Comparison of ENCODE assay signal across 18 cellular contexts in the genomic region with DNA sequence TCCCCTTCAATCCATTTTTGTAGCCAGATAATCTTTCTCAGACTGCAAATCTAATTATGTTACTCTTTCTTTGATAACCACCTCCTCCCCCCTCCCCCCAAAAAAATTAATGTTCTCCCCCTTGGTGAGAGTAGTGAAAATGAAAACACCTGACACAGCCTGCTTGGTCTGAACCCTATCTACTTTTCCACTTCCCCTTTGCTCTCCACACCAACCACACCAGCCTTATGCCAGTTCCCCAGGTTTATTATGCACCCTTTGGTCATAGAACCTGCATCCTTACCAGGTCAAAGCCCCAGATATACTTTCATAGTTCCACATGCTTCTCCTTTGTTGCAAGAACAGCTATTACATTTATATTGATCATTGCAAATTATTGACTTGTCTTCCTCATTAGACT. TPM values are rescaled to one million over a fixed set of nuclear protein-coding genes. Genes with fewer than 3 reads are reported as not detected.
DNase-seq lines count a peak whose midpoint lies in the region; ATAC-seq, FAIRE-seq and TF ChIP-seq lines count a peak whose summit lies in the region.
"Had no signal": no experiment of that assay in that cellular context is flagged by ENCODE, and none has a peak within 500 bp of the region (broad histone marks: within the 10 kb centered on the region; RNA-seq: fewer than 3 reads in every experiment).

No MANE protein-coding gene starts in this region.

- H4K20me1 ChIP-seq in GM12878 (ENCODE audit: control insufficient read depth, insufficient read depth): no peaks in the 10 kb centered on the region

- in situ Hi-C loops in GM12878 (cut with MboI): no loop called here

- H2AFZ ChIP-seq in GM12878 (ENCODE audit: control insufficient read depth, low read depth, low read length): no peak overlapping the region

- RAD21 ChIA-PET in GM12878 (lab: Charles Lee; ENCODE audit: unreplicated experiment): no interaction called here

- H3K27ac ChIP-seq in GM12878 (ENCODE audit: control insufficient read depth, insufficient read depth): no peak overlapping the region
- H3K27ac ChIP-seq: right atrium auricular region had no signal

- FAIRE-seq in GM12878 (lab: Jason Lieb, UNC): peak; percentile 74
- FAIRE-seq: astrocyte, frontal cortex, HepG2 had no signal

- peaks cover 8 to 16% of the 10 kb centered on the region in 2 donors for H3K9me3 Mint-ChIP-seq in activated naive CD4-positive, alpha-beta T cell treated with anti-CD3 and anti-CD28 coated beads, Interleukin-2, amount 50 U/mL, for 72 hours

- CTCF ChIA-PET in GM12878 (lab: Yijun Ruan, JAX): no interaction called here

- SMC1A ChIA-PET in GM12878 (lab: Charles Lee; ENCODE audit: uncharacterized antibody, unreplicated experiment): interaction anchor here (1.8 kb wide), 1 partner anchor 13 kb away, joined by 5 read pairs; no protein-coding TSS in a partner anchor

- H3K4me3 ChIP-seq in GM12878: no peak overlapping the region
- H3K4me3 ChIP-seq: right atrium auricular region had no signal

- H3K9ac ChIP-seq in GM12878 (ENCODE audit: control insufficient read depth, insufficient read depth, low read length): no peak overlapping the region

- no peaks in the 10 kb centered on the region for H3K79me2 ChIP-seq in GM12878 (ENCODE audit: control insufficient read depth, insufficient read depth, low read length)

- H3K4me2 ChIP-seq in GM12878 (ENCODE audit: control insufficient read depth, insufficient read depth): no peak overlapping the region

- DNase-seq in GM12878 (ENCODE audit: low read depth, low spot score): no peak
- DNase-seq in SIG-M5 (lab: John Stamatoyannopoulos, UW): no peak
- no peak for DNase-seq in activated naive CD4-positive, alpha-beta T cell treated with anti-CD3 and anti-CD28 coated beads, Interleukin-2, amount 50 U/mL, for 72 hours (ENCODE audit: low spot score in 2 of 2)
- DNase-seq in NCI-H1105 (lab: John Stamatoyannopoulos, UW): no peak
- no peak for DNase-seq in nucleus accumbens (lab: John Stamatoyannopoulos, UW)
- DNase-seq: activated CD4-positive, CD25-positive, alpha-beta regulatory T cell treated with anti-CD3 and anti-CD28 coated beads, Interleukin-2, amount 50 U/mL, for 72 hours; activated T-cell treated with anti-CD3 and anti-CD28 coated beads, Interleukin-2, amount 50 U/mL, for 72 hours; effector CD4-positive, alpha-beta T cell; kidney glomerular epithelial cell; NCI-H1694; substantia nigra had no signal

- BruUV-seq in GM12878 (replicated peaks; lab: Mats Ljungman, UMichigan): no TSS peak

- TF ChIP-seq CTCF in GM12878 (IDR thresholded peaks at IDR 0.05 in 2 of 3, conservative IDR thresholded peaks at IDR 0.05 in 1 of 3; ENCODE audit: control insufficient read depth in 2 of 3, extremely low read depth in 1 of 3, insufficient read depth in 1 of 3, low read depth in 3 of 3, low read length in 3 of 3): no peak

- no peak for TF ChIP-seq RAD21 in GM12878 (IDR thresholded peaks at IDR 0.05; ENCODE audit: insufficient read depth, low read depth, low read length)

- intact Hi-C loops in GM12878 (cut with micrococcal nuclease; ENCODE audit: unreplicated experiment): no loop called here

- H3K36me3 ChIP-seq in GM12878 (ENCODE audit: control insufficient read depth in 2 of 2, insufficient read depth in 2 of 2, low read length in 1 of 2): no peaks in the 10 kb centered on the region
- H3K36me3 ChIP-seq: right atrium auricular region had no signal

- peak; percentile 91 for ATAC-seq in GM19025 (IDR thresholded peaks at IDR 0.05; ENCODE audit: low read depth, unreplicated experiment)
- peak; percentile 87 for ATAC-seq in GM21619 (IDR thresholded peaks at IDR 0.05; ENCODE audit: unreplicated experiment)
- ATAC-seq in HG03103 (IDR thresholded peaks at IDR 0.05; ENCODE audit: low read depth, unreplicated experiment): peak; percentile 77
- peak; percentile 93 for ATAC-seq in GM12878
- no peak for ATAC-seq in activated naive CD4-positive, alpha-beta T cell treated with anti-CD3 and anti-CD28 coated beads, Interleukin-2, amount 50 U/mL, for 72 hours
- ATAC-seq: activated T-cell treated with anti-CD3 and anti-CD28 coated beads, Interleukin-2, amount 50 U/mL, for 72 hours; HepG2 had no signal

- no peaks in the 10 kb centered on the region for H3K27me3 ChIP-seq in GM12878 (replicated peaks in 1 of 2; ENCODE audit: control insufficient read depth in 2 of 2, insufficient read depth in 2 of 2, low read length in 1 of 2)
- H3K27me3 ChIP-seq: right atrium auricular region had no signal

- no peak for TF ChIP-seq POLR2A in GM12878 (IDR thresholded peaks at IDR 0.05; ENCODE audit: low read depth, low read length)

- TF ChIP-seq EP300 in GM12878 (IDR thresholded peaks at IDR 0.05; ENCODE audit: borderline replicate concordance in 1 of 2, control insufficient read depth in 1 of 2, low read depth in 2 of 2, low read length in 2 of 2): no peak

- H3K36me3 Mint-ChIP-seq in activated naive CD4-positive, alpha-beta T cell treated with anti-CD3 and anti-CD28 coated beads, Interleukin-2, amount 50 U/mL, for 72 hours: peaks cover 0 to 39% of the 10 kb centered on the region in 2 donors

- H3K27ac Mint-ChIP-seq in activated naive CD4-positive, alpha-beta T cell treated with anti-CD3 and anti-CD28 coated beads, Interleukin-2, amount 50 U/mL, for 72 hours: no peak overlapping the region
- H3K27ac Mint-ChIP-seq: activated T-cell treated with anti-CD3 and anti-CD28 coated beads, Interleukin-2, amount 50 U/mL, for 72 hours had no signal

- POLR2A ChIA-PET in GM12878 (lab: Charles Lee): no interaction called here

- H3K9me3 ChIP-seq in GM12878 (replicated peaks; ENCODE audit: control insufficient read depth, insufficient read depth, low read length): peaks cover 2% of the 10 kb centered on the region; the same call in 1 of the 3 replicates
- H3K9me3 ChIP-seq: right atrium auricular region had no signal

- H3K4me1 ChIP-seq in GM12878 (ENCODE audit: control insufficient read depth, insufficient read depth, low read length): peaks cover 5% of the 10 kb centered on the region; the same call in 1 of the 2 replicates
- H3K4me1 ChIP-seq: right atrium auricular region had no signal

RNA-seq across cellular contexts. Expression of a gene that starts 19.4 kb away (rescaled TPM):
- 6.5 and 8.4 TPM in 2 replicates for total RNA-seq in GM12878 (2013; cell fraction: nucleolus; rRNA removed)
- total RNA-seq in GM12878 (2014; rRNA removed): 40.0 and 54.8 TPM in 2 replicates
- total RNA-seq in GM12878 (2014; rRNA removed; fragmentation: Illumina TruSeq; extraction: Trizol): 88.4 and 94.5 TPM in 2 replicates
- 36.9 and 39.0 TPM in 2 replicates for total RNA-seq in GM12878 (2021)
- 11.2 TPM for polyA plus RNA-seq in GM12878 (2011; ENCODE audit: low read depth)
- polyA plus RNA-seq in GM12878 (2011; rRNA removed): 60.8 and 128 TPM in 2 replicates
- 16.6 and 21.9 TPM in 2 replicates for polyA plus RNA-seq in GM12878 (2011; cell fraction: cytosol; rRNA removed)
- 20.8 and 22.9 TPM in 2 replicates for polyA plus RNA-seq in GM12878 (2011; cell fraction: nucleus; rRNA removed)
- polyA plus RNA-seq in GM12878 (2012): 58.4 and 77.9 TPM in 2 replicates
- polyA plus RNA-seq in GM12878 (2014; fragmentation: Illumina TruSeq; extraction: Trizol): 136 and 201 TPM in 2 replicates
- 100 to 1,000 TPM; 121 to 123 TPM for polyA plus RNA-seq in GM12878 (2014; fragmentation: Nextera tagmentation; extraction: Ambion mirVana)
- polyA plus RNA-seq in GM12878 (2014; rRNA removed): 51.0 and 76.6 TPM in 2 replicates
- polyA plus RNA-seq in GM12878 (2016; fragmentation: Nextera tagmentation; extraction: Ambion mirVana): 10 to 100 TPM; 78.1 to 87.5 TPM
- polyA minus RNA-seq in GM12878 (2011; rRNA and poly(A)+ RNA removed): 4.4 and 6.5 TPM in 2 replicates
- polyA minus RNA-seq in GM12878 (2011; cell fraction: cytosol; rRNA and poly(A)+ RNA removed): 5.4 and 8.2 TPM in 2 replicates
- polyA minus RNA-seq in GM12878 (2011; cell fraction: nucleus; rRNA and poly(A)+ RNA removed): 0.97 and 2.9 TPM in 2 replicates
- 10 to 100 TPM; 52.0 to 62.1 TPM for total RNA-seq in activated naive CD4-positive, alpha-beta T cell treated with anti-CD3 and anti-CD28 coated beads, Interleukin-2, amount 50 U/mL, for 72 hours

RNA-seq across cellular contexts. Expression of a gene that starts 53.5 kb away (rescaled TPM):
- not detected in 2 replicates for total RNA-seq in GM12878 (2013; cell fraction: nucleolus; rRNA removed)
- total RNA-seq in GM12878 (2014; rRNA removed): not detected in 2 replicates
- not detected in 2 replicates for total RNA-seq in GM12878 (2014; rRNA removed; fragmentation: Illumina TruSeq; extraction: Trizol)
- total RNA-seq in GM12878 (2021): 0.69 TPM in 1 of 2 replicates, not detected in the other
- not detected for polyA plus RNA-seq in GM12878 (2011; ENCODE audit: low read depth)
- not detected in 2 replicates for polyA plus RNA-seq in GM12878 (2011; rRNA removed)
- polyA plus RNA-seq in GM12878 (2011; cell fraction: cytosol; rRNA removed): not detected in 2 replicates
- polyA plus RNA-seq in GM12878 (2011; cell fraction: nucleus; rRNA removed): not detected in 2 replicates
- polyA plus RNA-seq in GM12878 (2012): not detected in 2 replicates
- polyA plus RNA-seq in GM12878 (2014; fragmentation: Illumina TruSeq; extraction: Trizol): not detected in 2 replicates
- not detected for polyA plus RNA-seq in GM12878 (2014; fragmentation: Nextera tagmentation; extraction: Ambion mirVana)
- polyA plus RNA-seq in GM12878 (2014; rRNA removed): not detected in 2 replicates
- not detected for polyA plus RNA-seq in GM12878 (2016; fragmentation: Nextera tagmentation; extraction: Ambion mirVana)
- polyA minus RNA-seq in GM12878 (2011; rRNA and poly(A)+ RNA removed): not detected in 2 replicates
- not detected in 2 replicates for polyA minus RNA-seq in GM12878 (2011; cell fraction: cytosol; rRNA and poly(A)+ RNA removed)
- polyA minus RNA-seq in GM12878 (2011; cell fraction: nucleus; rRNA and poly(A)+ RNA removed): not detected in 2 replicates
- not detected for total RNA-seq in activated naive CD4-positive, alpha-beta T cell treated with anti-CD3 and anti-CD28 coated beads, Interleukin-2, amount 50 U/mL, for 72 hours
- total RNA-seq: activated T-cell treated with anti-CD3 and anti-CD28 coated beads, Interleukin-2, amount 50 U/mL, for 72 hours had no signal

Comparison
In these comparisons a context has a peak if more than half of its experiments do, and no peak if none do; other contexts are left out.
1. ATAC-seq: peak in GM19025 (single experiment), GM21619 (single experiment), HG03103 (single experiment) and GM12878 (single experiment); none in activated naive CD4-positive, alpha-beta T cell treated with anti-CD3 and anti-CD28 coated beads, Interleukin-2, amount 50 U/mL, for 72 hours (0 of 2).